Comparison of ENCODE assay signal across 11 cellular contexts in genomic region chr7:129784783-129785456, GRCh38.
DNase-seq lines count a peak whose midpoint lies in the region; ATAC-seq and TF ChIP-seq lines count a peak whose summit lies in the region.
"Had no signal": no experiment of that assay in that cellular context is flagged by ENCODE, and none has a peak within 500 bp of the region (broad histone marks: within the 10 kb centered on the region; RNA-seq: fewer than 3 reads in every experiment).

No MANE protein-coding gene starts in this region.

- no peak overlapping the region for H3K27ac ChIP-seq in Panc1 (ENCODE audit: low read length)
- no peak overlapping the region for H3K27ac ChIP-seq in GM23248
- H3K27ac ChIP-seq: vagina had no signal

- peaks cover 30% of the 10 kb centered on the region for H3K4me1 Mint-ChIP-seq in activated CD4-positive, alpha-beta T cell treated with anti-CD3 and anti-CD28 coated beads, Interleukin-2, amount 10 ng/mL, durations not matched to agents 24 days and 14 days
- peaks cover 51% of the 10 kb centered on the region for H3K4me1 Mint-ChIP-seq in stimulated activated effector memory CD8-positive, alpha-beta T cell treated with anti-CD3 and anti-CD28 coated beads, Interleukin-12 subunit alpha, Interleukin-12 subunit beta, amount 100 ng/mL, for 72 hours

- no peak for DNase-seq in activated CD4-positive, alpha-beta T cell treated with anti-CD3 and anti-CD28 coated beads, Interleukin-2, amount 10 ng/mL, durations not matched to agents 24 days and 14 days
- DNase-seq in activated CD4-positive, alpha-beta T cell treated with anti-CD3 and anti-CD28 coated beads for 1 hour = no peak
- DNase-seq in Panc1 (ENCODE audit: low read depth, low spot score) = no peak
- peak; percentile 40 to 49 for DNase-seq in erythroblast (lab: John Stamatoyannopoulos, UW)
- no peak for DNase-seq in stimulated activated effector memory CD8-positive, alpha-beta T cell treated with anti-CD3 and anti-CD28 coated beads, Interleukin-12 subunit alpha, Interleukin-12 subunit beta, amount 100 ng/mL, for 72 hours (ENCODE audit: low spot score in 2 of 2)
- no peak for DNase-seq in GM23248
- DNase-seq in EL = no peak
- DNase-seq: PC-3 had no signal

- H3K4me3 ChIP-seq in Panc1 (ENCODE audit: low read depth in 2 of 2, low read length in 2 of 2) (no peak overlapping the region), GM23248 (no peak overlapping the region)

- H3K27me3 ChIP-seq in Panc1 (ENCODE audit: control insufficient read depth, insufficient read depth, low read length) = no peaks in the 10 kb centered on the region
- peaks cover 74% of the 10 kb centered on the region for H3K27me3 ChIP-seq in GM23248 (replicated peaks; ENCODE audit: insufficient read depth)

- WGBS in GM23248 (ENCODE audit: low coverage in 1 of 2, low lambda C conversion rate in 2 of 2, missing lambda C conversion rate in 2 of 2), 2 experiments = 4 to 6% methylated on average over 26 to 28 of the region's 28 CpGs

- CTCF ChIA-PET in Panc1 (lab: Charles Lee) = no interaction called here

- H3K36me3 ChIP-seq in Panc1 (ENCODE audit: control insufficient read depth, insufficient read depth, low read length) = no peaks in the 10 kb centered on the region
- H3K36me3 ChIP-seq in GM23248 (ENCODE audit: low read depth) = no peaks in the 10 kb centered on the region
- H3K36me3 ChIP-seq: vagina had no signal

- intact Hi-C loops in activated CD4-positive, alpha-beta T cell treated with anti-CD3 and anti-CD28 coated beads, Interleukin-2, amount 10 ng/mL, durations not matched to agents 24 days and 14 days (cut with micrococcal nuclease) = loop anchor here (5.0 kb wide), 3 partner anchors 47 to 952 kb away; partner anchors contain the start of gene MEST
- intact Hi-C loops in Panc1 (cut with micrococcal nuclease; ENCODE audit: unreplicated experiment) = no loop called here

- H3K9ac ChIP-seq in GM23248 = no peak overlapping the region

- H3K27me3 Mint-ChIP-seq in activated CD4-positive, alpha-beta T cell treated with anti-CD3 and anti-CD28 coated beads, Interleukin-2, amount 10 ng/mL, durations not matched to agents 24 days and 14 days = peaks cover 70% of the 10 kb centered on the region

- no peak overlapping the region for H3K4me2 ChIP-seq in GM23248 (ENCODE audit: unreplicated experiment)

- H3K27ac Mint-ChIP-seq in activated CD4-positive, alpha-beta T cell treated with anti-CD3 and anti-CD28 coated beads, Interleukin-2, amount 10 ng/mL, durations not matched to agents 24 days and 14 days = no peak overlapping the region
- no peak overlapping the region for H3K27ac Mint-ChIP-seq in stimulated activated effector memory CD8-positive, alpha-beta T cell treated with anti-CD3 and anti-CD28 coated beads, Interleukin-12 subunit alpha, Interleukin-12 subunit beta, amount 100 ng/mL, for 72 hours
- H3K27ac Mint-ChIP-seq: nephron had no signal

- H4K20me1 ChIP-seq in GM23248 (ENCODE audit: insufficient read depth) = no peaks in the 10 kb centered on the region

- no peak for TF ChIP-seq CTCF in Panc1 (IDR thresholded peaks at IDR 0.05)

- H3K4me1 ChIP-seq in Panc1 (ENCODE audit: control insufficient read depth, insufficient read depth, low read length) (peaks cover 9% of the 10 kb centered on the region; the same call in 1 of the 2 replicates), GM23248 (ENCODE audit: insufficient read depth) (no peaks in the 10 kb centered on the region)

- 0 out of 2 replicates have a peak, but pooled peaks cover 5% of the 10 kb centered on the region for H3F3A ChIP-seq in GM23248 (ENCODE audit: insufficient read depth)

- no peak for ATAC-seq in Panc1
- ATAC-seq in stimulated activated effector memory CD8-positive, alpha-beta T cell treated with anti-CD3 and anti-CD28 coated beads, Interleukin-12 subunit alpha, Interleukin-12 subunit beta, amount 100 ng/mL, for 72 hours = no peak
- ATAC-seq in HG02759 (IDR thresholded peaks at IDR 0.05; ENCODE audit: unreplicated experiment) = no peak
- ATAC-seq: PC-3 had no signal

- no peak overlapping the region for H2AFZ ChIP-seq in GM23248

- no peaks in the 10 kb centered on the region for H3K79me2 ChIP-seq in GM23248 (ENCODE audit: insufficient read depth)

- BruUV-seq in Panc1 (replicated peaks; lab: Mats Ljungman, UMichigan) = TSS peak; percentile 49

- H3K9me3 ChIP-seq in Panc1 (ENCODE audit: control insufficient read depth, insufficient read depth, low read depth, low read length) (no peaks in the 10 kb centered on the region), GM23248 (ENCODE audit: low read depth) (no peaks in the 10 kb centered on the region)
- H3K9me3 ChIP-seq: vagina had no signal

- no peak for TF ChIP-seq POLR2A in erythroblast (IDR thresholded peaks at IDR 0.05; ENCODE audit: low read length)

- no peaks in the 10 kb centered on the region for H3K9me3 Mint-ChIP-seq in activated CD4-positive, alpha-beta T cell treated with anti-CD3 and anti-CD28 coated beads, Interleukin-2, amount 10 ng/mL, durations not matched to agents 24 days and 14 days
- H3K9me3 Mint-ChIP-seq in stimulated activated effector memory CD8-positive, alpha-beta T cell treated with anti-CD3 and anti-CD28 coated beads, Interleukin-12 subunit alpha, Interleukin-12 subunit beta, amount 100 ng/mL, for 72 hours = no peaks in the 10 kb centered on the region
- H3K9me3 Mint-ChIP-seq: nephron had no signal

- in situ Hi-C loops in Panc1 (cut with HindIII; ENCODE audit: low pct_unique_long_range_greater_than_20kb, low sequenced_read_pairs) = no loop called here
- in situ Hi-C loops in GM23248 (cut with MboI) = no loop called here

- no peaks in the 10 kb centered on the region for H3K9me2 ChIP-seq in GM23248 (ENCODE audit: insufficient read depth)

- no peaks in the 10 kb centered on the region for H3K36me3 Mint-ChIP-seq in activated CD4-positive, alpha-beta T cell treated with anti-CD3 and anti-CD28 coated beads, Interleukin-2, amount 10 ng/mL, durations not matched to agents 24 days and 14 days (ENCODE audit: low read depth)
- H3K36me3 Mint-ChIP-seq in stimulated activated effector memory CD8-positive, alpha-beta T cell treated with anti-CD3 and anti-CD28 coated beads, Interleukin-12 subunit alpha, Interleukin-12 subunit beta, amount 100 ng/mL, for 72 hours = peaks cover 9% of the 10 kb centered on the region

- POLR2A ChIA-PET in Panc1 (lab: Charles Lee) = no interaction called here

- peak overlapping the region; percentile 21 for H3K4me3 Mint-ChIP-seq in activated CD4-positive, alpha-beta T cell treated with anti-CD3 and anti-CD28 coated beads, Interleukin-2, amount 10 ng/mL, durations not matched to agents 24 days and 14 days
- peak overlapping the region; percentile 63 for H3K4me3 Mint-ChIP-seq in stimulated activated effector memory CD8-positive, alpha-beta T cell treated with anti-CD3 and anti-CD28 coated beads, Interleukin-12 subunit alpha, Interleukin-12 subunit beta, amount 100 ng/mL, for 72 hours

Comparison
In these comparisons a context has a peak if more than half of its experiments do, and no peak if none do; other contexts are left out.
1. DNase-seq: peak in erythroblast (2 of 2); none in activated CD4-positive, alpha-beta T cell treated with anti-CD3 and anti-CD28 coated beads, Interleukin-2, amount 10 ng/mL, durations not matched to agents 24 days and 14 days (single experiment), activated CD4-positive, alpha-beta T cell treated with anti-CD3 and anti-CD28 coated beads for 1 hour (single experiment), Panc1 (single experiment), stimulated activated effector memory CD8-positive, alpha-beta T cell treated with anti-CD3 and anti-CD28 coated beads, Interleukin-12 subunit alpha, Interleukin-12 subunit beta, amount 100 ng/mL, for 72 hours (0 of 2), GM23248 (single experiment) and EL (single experiment).